Comparison of ENCODE assay signal across 1 cellular context in the genomic region with DNA sequence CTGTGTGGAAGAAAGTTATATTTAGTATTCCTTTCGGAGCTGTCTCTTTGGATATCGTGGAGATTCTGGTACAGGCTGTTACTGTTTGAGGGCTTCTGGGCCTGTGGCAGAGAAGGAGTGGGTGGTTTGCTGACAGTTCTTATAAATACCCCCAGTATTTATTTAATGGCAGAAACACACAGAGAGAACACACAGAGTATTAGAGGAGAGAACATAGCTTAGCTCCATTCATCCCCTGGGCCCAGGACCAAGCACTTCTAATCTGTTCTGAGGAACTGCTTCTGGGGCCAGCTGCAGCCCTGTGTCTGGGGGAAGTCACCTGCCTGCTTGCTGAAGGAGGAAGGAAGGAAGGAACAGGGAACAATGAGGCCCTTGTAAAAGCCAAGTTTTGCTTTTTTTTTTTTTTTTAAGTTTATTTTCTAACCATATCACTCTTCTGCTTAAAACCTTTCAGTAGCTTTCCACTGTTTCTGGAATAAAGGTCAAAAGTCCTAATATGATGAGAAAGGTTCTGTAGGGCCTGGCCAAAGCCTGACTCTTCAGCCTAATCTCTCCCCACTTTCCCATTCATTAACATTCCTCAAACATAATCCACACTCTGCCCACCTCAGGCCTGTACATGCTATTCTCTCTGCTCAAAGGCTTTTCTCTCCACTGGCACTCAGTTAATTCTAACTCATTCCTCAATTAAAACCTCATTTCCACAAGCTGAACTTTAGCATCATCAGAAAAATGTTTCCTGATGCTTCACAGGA.
TF ChIP-seq lines count a peak whose summit lies in the region.

No MANE protein-coding gene starts in this region.

TF ChIP-seq in K562, 482 proteins besides CTCF, POLR2A, EP300 and RAD21 (continued from another document and continues in another):
- TF ChIP-seq, protein P1, sequence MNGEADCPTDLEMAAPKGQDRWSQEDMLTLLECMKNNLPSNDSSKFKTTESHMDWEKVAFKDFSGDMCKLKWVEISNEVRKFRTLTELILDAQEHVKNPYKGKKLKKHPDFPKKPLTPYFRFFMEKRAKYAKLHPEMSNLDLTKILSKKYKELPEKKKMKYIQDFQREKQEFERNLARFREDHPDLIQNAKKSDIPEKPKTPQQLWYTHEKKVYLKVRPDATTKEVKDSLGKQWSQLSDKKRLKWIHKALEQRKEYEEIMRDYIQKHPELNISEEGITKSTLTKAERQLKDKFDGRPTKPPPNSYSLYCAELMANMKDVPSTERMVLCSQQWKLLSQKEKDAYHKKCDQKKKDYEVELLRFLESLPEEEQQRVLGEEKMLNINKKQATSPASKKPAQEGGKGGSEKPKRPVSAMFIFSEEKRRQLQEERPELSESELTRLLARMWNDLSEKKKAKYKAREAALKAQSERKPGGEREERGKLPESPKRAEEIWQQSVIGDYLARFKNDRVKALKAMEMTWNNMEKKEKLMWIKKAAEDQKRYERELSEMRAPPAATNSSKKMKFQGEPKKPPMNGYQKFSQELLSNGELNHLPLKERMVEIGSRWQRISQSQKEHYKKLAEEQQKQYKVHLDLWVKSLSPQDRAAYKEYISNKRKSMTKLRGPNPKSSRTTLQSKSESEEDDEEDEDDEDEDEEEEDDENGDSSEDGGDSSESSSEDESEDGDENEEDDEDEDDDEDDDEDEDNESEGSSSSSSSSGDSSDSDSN (IDR thresholded peaks at IDR 0.05; ENCODE audit: borderline replicate concordance in 1 of 2, low read depth in 2 of 2, low read length in 2 of 2): peak in 1 of 2 experiments; percentile 77; a peak in 1 of 4 replicates
- TF ChIP-seq BHLHE40 (IDR thresholded peaks at IDR 0.05; ENCODE audit: low read length): peak; percentile 72
- no peak for TF ChIP-seq ESRRA (IDR thresholded peaks at IDR 0.05; ENCODE audit: borderline replicate concordance, low read depth)
- TF ChIP-seq DNMT1 (IDR thresholded peaks at IDR 0.05): no peak
- no peak for TF ChIP-seq SMAD1 (IDR thresholded peaks at IDR 0.05; ENCODE audit: low read depth, low read length, partially characterized antibody)
- TF ChIP-seq BRCA1 (IDR thresholded peaks at IDR 0.05): no peak
- TF ChIP-seq BRCA1 (CRISPR knock-in tag; IDR thresholded peaks at IDR 0.05): no peak
- TF ChIP-seq NFXL1 (CRISPR knock-in tag; IDR thresholded peaks at IDR 0.05): no peak
- TF ChIP-seq KDM4B (IDR thresholded peaks at IDR 0.05; ENCODE audit: borderline replicate concordance in 2 of 2, low read depth in 1 of 2): no peak
- TF ChIP-seq, protein P2, sequence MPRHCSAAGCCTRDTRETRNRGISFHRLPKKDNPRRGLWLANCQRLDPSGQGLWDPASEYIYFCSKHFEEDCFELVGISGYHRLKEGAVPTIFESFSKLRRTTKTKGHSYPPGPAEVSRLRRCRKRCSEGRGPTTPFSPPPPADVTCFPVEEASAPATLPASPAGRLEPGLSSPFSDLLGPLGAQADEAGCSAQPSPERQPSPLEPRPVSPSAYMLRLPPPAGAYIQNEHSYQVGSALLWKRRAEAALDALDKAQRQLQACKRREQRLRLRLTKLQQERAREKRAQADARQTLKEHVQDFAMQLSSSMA (CRISPR knock-in tag; IDR thresholded peaks at IDR 0.05): no peak
- no peak for TF ChIP-seq ZNF197 (CRISPR knock-in tag; IDR thresholded peaks at IDR 0.05; ENCODE audit: low read depth)
- TF ChIP-seq BDP1 (IDR thresholded peaks at IDR 0.05; ENCODE audit: insufficient read depth, insufficient read length): no peak
- no peak for TF ChIP-seq NCOA4 (IDR thresholded peaks at IDR 0.05; ENCODE audit: partially characterized antibody)
- TF ChIP-seq GATAD2A (IDR thresholded peaks at IDR 0.05): peak; percentile 57; the same call in 1 of the 2 replicates
- no peak for TF ChIP-seq ZNF696 (CRISPR knock-in tag; conservative IDR thresholded peaks at IDR 0.05)
- TF ChIP-seq STAT5B (CRISPR knock-in tag; IDR thresholded peaks at IDR 0.05): no peak
- TF ChIP-seq MXI1 (IDR thresholded peaks at IDR 0.05; ENCODE audit: low read depth, low read length): no peak
- TF ChIP-seq MECOM (CRISPR knock-in tag; IDR thresholded peaks at IDR 0.05): no peak
- TF ChIP-seq, protein P3, sequence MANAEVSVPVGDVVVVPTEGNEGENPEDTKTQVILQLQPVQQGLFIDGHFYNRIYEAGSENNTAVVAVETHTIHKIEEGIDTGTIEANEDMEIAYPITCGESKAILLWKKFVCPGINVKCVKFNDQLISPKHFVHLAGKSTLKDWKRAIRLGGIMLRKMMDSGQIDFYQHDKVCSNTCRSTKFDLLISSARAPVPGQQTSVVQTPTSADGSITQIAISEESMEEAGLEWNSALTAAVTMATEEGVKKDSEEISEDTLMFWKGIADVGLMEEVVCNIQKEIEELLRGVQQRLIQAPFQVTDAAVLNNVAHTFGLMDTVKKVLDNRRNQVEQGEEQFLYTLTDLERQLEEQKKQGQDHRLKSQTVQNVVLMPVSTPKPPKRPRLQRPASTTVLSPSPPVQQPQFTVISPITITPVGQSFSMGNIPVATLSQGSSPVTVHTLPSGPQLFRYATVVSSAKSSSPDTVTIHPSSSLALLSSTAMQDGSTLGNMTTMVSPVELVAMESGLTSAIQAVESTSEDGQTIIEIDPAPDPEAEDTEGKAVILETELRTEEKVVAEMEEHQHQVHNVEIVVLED (CRISPR knock-in tag; IDR thresholded peaks at IDR 0.05): no peak
- TF ChIP-seq CHD2 (IDR thresholded peaks at IDR 0.05; ENCODE audit: low read depth, low read length): no peak
- no peak for TF ChIP-seq PRMT5 (CRISPR knock-in tag; IDR thresholded peaks at IDR 0.05)
- no peak for TF ChIP-seq RBM34 (IDR thresholded peaks at IDR 0.05; ENCODE audit: borderline replicate concordance, insufficient read depth, low read length)
- TF ChIP-seq, protein P4, sequence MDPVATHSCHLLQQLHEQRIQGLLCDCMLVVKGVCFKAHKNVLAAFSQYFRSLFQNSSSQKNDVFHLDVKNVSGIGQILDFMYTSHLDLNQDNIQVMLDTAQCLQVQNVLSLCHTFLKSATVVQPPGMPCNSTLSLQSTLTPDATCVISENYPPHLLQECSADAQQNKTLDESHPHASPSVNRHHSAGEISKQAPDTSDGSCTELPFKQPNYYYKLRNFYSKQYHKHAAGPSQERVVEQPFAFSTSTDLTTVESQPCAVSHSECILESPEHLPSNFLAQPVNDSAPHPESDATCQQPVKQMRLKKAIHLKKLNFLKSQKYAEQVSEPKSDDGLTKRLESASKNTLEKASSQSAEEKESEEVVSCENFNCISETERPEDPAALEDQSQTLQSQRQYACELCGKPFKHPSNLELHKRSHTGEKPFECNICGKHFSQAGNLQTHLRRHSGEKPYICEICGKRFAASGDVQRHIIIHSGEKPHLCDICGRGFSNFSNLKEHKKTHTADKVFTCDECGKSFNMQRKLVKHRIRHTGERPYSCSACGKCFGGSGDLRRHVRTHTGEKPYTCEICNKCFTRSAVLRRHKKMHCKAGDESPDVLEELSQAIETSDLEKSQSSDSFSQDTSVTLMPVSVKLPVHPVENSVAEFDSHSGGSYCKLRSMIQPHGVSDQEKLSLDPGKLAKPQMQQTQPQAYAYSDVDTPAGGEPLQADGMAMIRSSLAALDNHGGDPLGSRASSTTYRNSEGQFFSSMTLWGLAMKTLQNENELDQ (CRISPR knock-in tag; IDR thresholded peaks at IDR 0.05; ENCODE audit: borderline replicate concordance): no peak
- no peak for TF ChIP-seq DEAF1 (CRISPR knock-in tag; IDR thresholded peaks at IDR 0.05)
- TF ChIP-seq, protein P5, sequence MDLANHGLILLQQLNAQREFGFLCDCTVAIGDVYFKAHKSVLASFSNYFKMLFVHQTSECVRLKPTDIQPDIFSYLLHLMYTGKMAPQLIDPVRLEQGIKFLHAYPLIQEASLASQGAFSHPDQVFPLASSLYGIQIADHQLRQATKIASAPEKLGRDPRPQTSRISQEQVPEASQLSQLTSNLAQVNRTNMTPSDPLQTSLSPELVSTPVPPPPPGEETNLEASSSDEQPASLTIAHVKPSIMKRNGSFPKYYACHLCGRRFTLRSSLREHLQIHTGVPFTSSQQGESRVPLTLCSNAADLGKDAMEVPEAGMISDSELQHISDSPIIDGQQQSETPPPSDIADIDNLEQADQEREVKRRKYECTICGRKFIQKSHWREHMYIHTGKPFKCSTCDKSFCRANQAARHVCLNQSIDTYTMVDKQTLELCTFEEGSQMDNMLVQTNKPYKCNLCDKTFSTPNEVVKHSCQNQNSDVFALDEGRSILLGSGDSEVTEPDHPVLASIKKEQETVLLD (IDR thresholded peaks at IDR 0.05): no peak
- no peak for TF ChIP-seq ZNF134 (CRISPR knock-in tag; conservative IDR thresholded peaks at IDR 0.05)
- TF ChIP-seq CBX8 (IDR thresholded peaks at IDR 0.05; ENCODE audit: borderline replicate concordance, extremely low read depth, low read depth, low read length, poor library complexity, severe bottlenecking): no peak
- TF ChIP-seq SAFB2 (IDR thresholded peaks at IDR 0.05; ENCODE audit: borderline replicate concordance, low read depth, low read length, severe bottlenecking): no peak
- no peak for TF ChIP-seq ETV5 (CRISPR knock-in tag; IDR thresholded peaks at IDR 0.05; ENCODE audit: low read depth)
- peak; percentile 66; the same call in 1 of the 2 replicates for TF ChIP-seq TEAD4 (IDR thresholded peaks at IDR 0.05; ENCODE audit: low read length)
- no peak for TF ChIP-seq TEAD4 (CRISPR knock-in tag; IDR thresholded peaks at IDR 0.05; ENCODE audit: borderline replicate concordance)
- no peak for TF ChIP-seq POLR3G (IDR thresholded peaks at IDR 0.05; ENCODE audit: extremely low read depth, insufficient read length, insufficient replicate concordance)
- no peak for TF ChIP-seq HLTF (IDR thresholded peaks at IDR 0.05)
- no peak for TF ChIP-seq SLC30A9 (CRISPR knock-in tag; IDR thresholded peaks at IDR 0.05)
- no peak for TF ChIP-seq ZNF23 (CRISPR knock-in tag; IDR thresholded peaks at IDR 0.05)
- TF ChIP-seq YBX1 (IDR thresholded peaks at IDR 0.05): no peak
- no peak for TF ChIP-seq GTF2E2 (tag; IDR thresholded peaks at IDR 0.05)
- TF ChIP-seq MCM7 (IDR thresholded peaks at IDR 0.05): no peak
- TF ChIP-seq HDGF (IDR thresholded peaks at IDR 0.05): peak; percentile 62
- TF ChIP-seq, protein P6, sequence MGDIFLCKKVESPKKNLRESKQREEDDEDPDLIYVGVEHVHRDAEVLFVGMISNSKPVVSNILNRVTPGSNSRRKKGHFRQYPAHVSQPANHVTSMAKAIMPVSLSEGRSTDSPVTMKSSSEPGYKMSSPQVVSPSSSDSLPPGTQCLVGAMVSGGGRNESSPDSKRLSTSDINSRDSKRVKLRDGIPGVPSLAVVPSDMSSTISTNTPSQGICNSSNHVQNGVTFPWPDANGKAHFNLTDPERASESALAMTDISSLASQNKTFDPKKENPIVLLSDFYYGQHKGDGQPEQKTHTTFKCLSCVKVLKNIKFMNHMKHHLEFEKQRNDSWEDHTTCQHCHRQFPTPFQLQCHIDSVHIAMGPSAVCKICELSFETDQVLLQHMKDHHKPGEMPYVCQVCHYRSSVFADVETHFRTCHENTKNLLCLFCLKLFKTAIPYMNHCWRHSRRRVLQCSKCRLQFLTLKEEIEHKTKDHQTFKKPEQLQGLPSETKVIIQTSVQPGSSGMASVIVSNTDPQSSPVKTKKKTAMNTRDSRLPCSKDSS (IDR thresholded peaks at IDR 0.05; ENCODE audit: low read depth, partially characterized antibody): no peak
- no peak for TF ChIP-seq ELF4 (CRISPR knock-in tag; IDR thresholded peaks at IDR 0.05)
- TF ChIP-seq ZNF583 (CRISPR knock-in tag; IDR thresholded peaks at IDR 0.05): no peak
- no peak for TF ChIP-seq RBM25 (IDR thresholded peaks at IDR 0.05; ENCODE audit: low read depth, low read length, severe bottlenecking)
- TF ChIP-seq, protein P7, sequence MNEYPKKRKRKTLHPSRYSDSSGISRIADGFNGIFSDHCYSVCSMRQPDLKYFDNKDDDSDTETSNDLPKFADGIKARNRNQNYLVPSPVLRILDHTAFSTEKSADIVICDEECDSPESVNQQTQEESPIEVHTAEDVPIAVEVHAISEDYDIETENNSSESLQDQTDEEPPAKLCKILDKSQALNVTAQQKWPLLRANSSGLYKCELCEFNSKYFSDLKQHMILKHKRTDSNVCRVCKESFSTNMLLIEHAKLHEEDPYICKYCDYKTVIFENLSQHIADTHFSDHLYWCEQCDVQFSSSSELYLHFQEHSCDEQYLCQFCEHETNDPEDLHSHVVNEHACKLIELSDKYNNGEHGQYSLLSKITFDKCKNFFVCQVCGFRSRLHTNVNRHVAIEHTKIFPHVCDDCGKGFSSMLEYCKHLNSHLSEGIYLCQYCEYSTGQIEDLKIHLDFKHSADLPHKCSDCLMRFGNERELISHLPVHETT (CRISPR knock-in tag; conservative IDR thresholded peaks at IDR 0.05 in 1 of 2, IDR thresholded peaks at IDR 0.05 in 1 of 2): no peak
- TF ChIP-seq RBBP5 (IDR thresholded peaks at IDR 0.05; ENCODE audit: borderline replicate concordance, insufficient read depth, low read length, poor library complexity, severe bottlenecking): no peak
- no peak for TF ChIP-seq HDAC3 (IDR thresholded peaks at IDR 0.05; ENCODE audit: borderline replicate concordance, partially characterized antibody)
- TF ChIP-seq, protein P8, sequence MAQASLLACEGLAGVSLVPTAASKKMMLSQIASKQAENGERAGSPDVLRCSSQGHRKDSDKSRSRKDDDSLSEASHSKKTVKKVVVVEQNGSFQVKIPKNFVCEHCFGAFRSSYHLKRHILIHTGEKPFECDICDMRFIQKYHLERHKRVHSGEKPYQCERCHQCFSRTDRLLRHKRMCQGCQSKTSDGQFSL (CRISPR knock-in tag; IDR thresholded peaks at IDR 0.05): no peak
- TF ChIP-seq, protein P8 (tag; IDR thresholded peaks at IDR 0.05): 0 out of 4 replicates have a peak, but pooled peaks of 1 of the 2 experiments have one; percentile 46
- TF ChIP-seq ZBTB7A (IDR thresholded peaks at IDR 0.05; ENCODE audit: borderline replicate concordance, control insufficient read depth, low read depth, low read length): no peak
- TF ChIP-seq MTA2 (IDR thresholded peaks at IDR 0.05; ENCODE audit: low read depth): 0 out of 2 replicates have a peak, but pooled peaks have one; percentile 5
- no peak for TF ChIP-seq TCF7 (IDR thresholded peaks at IDR 0.05; ENCODE audit: borderline replicate concordance)
- peak; percentile 69 for TF ChIP-seq SMAD4 (CRISPR knock-in tag; conservative IDR thresholded peaks at IDR 0.05)
- TF ChIP-seq NFIX (CRISPR knock-in tag; IDR thresholded peaks at IDR 0.05; ENCODE audit: low read depth): no peak
- TF ChIP-seq L3MBTL2 (IDR thresholded peaks at IDR 0.05): peak; percentile 42
